In genomic region chr11:10660323-10660722, GRCh38 we compare ENCODE assay signal across 16 cellular contexts. TPM values are rescaled to one million over a fixed set of nuclear protein-coding genes. Genes with fewer than 3 reads are reported as not detected.
DNase-seq lines count a peak whose midpoint lies in the region; ATAC-seq and TF ChIP-seq lines count a peak whose summit lies in the region.
"Had no signal": no experiment of that assay in that cellular context is flagged by ENCODE, and none has a peak within 500 bp of the region (broad histone marks: within the 10 kb centered on the region; RNA-seq: fewer than 3 reads in every experiment).

No MANE protein-coding gene starts in this region.

- no peak for TF ChIP-seq POLR2A in breast epithelium (IDR thresholded peaks at IDR 0.05)
- TF ChIP-seq POLR2A in gastroesophageal sphincter (IDR thresholded peaks at IDR 0.05) = no peak
- no peak for TF ChIP-seq POLR2A in gastrocnemius medialis (IDR thresholded peaks at IDR 0.05)
- TF ChIP-seq POLR2A in uterus (IDR thresholded peaks at IDR 0.05) = no peak

- H3K27me3 ChIP-seq in breast epithelium (no peaks in the 10 kb centered on the region), gastroesophageal sphincter (no peaks in the 10 kb centered on the region), gastrocnemius medialis (no peaks in the 10 kb centered on the region), uterus (no peaks in the 10 kb centered on the region)

- H3K27ac ChIP-seq in breast epithelium (peak overlapping the region; percentile 67 to 87), gastroesophageal sphincter (peak overlapping the region; percentile 80 to 93 (median 86)), gastrocnemius medialis (peak overlapping the region; percentile 70 to 87 (median 78)), uterus (peak overlapping the region; percentile 79 to 86)
- H3K27ac ChIP-seq: 22Rv1 had no signal

- no peak for DNase-seq in breast epithelium (ENCODE audit: low spot score in 2 of 2)
- no peak for DNase-seq in MCF 10A (ENCODE audit: unreplicated experiment)
- no peak for DNase-seq in gastrocnemius medialis
- no peak for DNase-seq in uterus
- no peak for DNase-seq in cerebellar cortex (ENCODE audit: low spot score)
- DNase-seq in amygdala (lab: John Stamatoyannopoulos, UW) = no peak
- no peak for DNase-seq in SIG-M5 (lab: John Stamatoyannopoulos, UW)
- DNase-seq: activated naive CD8-positive, alpha-beta T cell treated with anti-CD3 and anti-CD28 coated beads, Interleukin-2, amount 10 ng/mL, durations not matched to agents 7 days and 5 days; CD4-positive, alpha-beta T cell; NCI-H187 treated with DMSO at 0.1 percent for 48 hours; NCI-H526; nucleus accumbens had no signal

- no peak overlapping the region for H3K4me3 Mint-ChIP-seq in MCF 10A (ENCODE audit: unreplicated experiment)
- H3K4me3 Mint-ChIP-seq: activated naive CD8-positive, alpha-beta T cell treated with anti-CD3 and anti-CD28 coated beads, Interleukin-2, amount 10 ng/mL, durations not matched to agents 7 days and 5 days; CD4-positive, alpha-beta T cell; dendritic cell treated with granulocyte-macrophage colony-stimulating factor and Interleukin-4, amounts not matched to agents 40 ng/mL and 50 ng/mL, for 4 days had no signal

- BruUV-seq in MCF 10A (replicated peaks; lab: Mats Ljungman, UMichigan) = no TSS peak

- TF ChIP-seq EP300 in gastroesophageal sphincter (IDR thresholded peaks at IDR 0.05) = no peak

- peaks cover 0 to 8% of the 10 kb centered on the region in 2 donors for H3K4me1 ChIP-seq in breast epithelium
- H3K4me1 ChIP-seq in gastroesophageal sphincter = peaks cover 37 to 100% (median 61%) of the 10 kb centered on the region in 3 donors
- peaks cover 28 to 61% of the 10 kb centered on the region in 2 donors for H3K4me1 ChIP-seq in gastrocnemius medialis
- H3K4me1 ChIP-seq in uterus = peaks cover 18 to 34% of the 10 kb centered on the region in 2 donors

- H3K36me3 Mint-ChIP-seq in MCF 10A (ENCODE audit: insufficient read depth, unreplicated experiment) = no peaks in the 10 kb centered on the region
- H3K36me3 Mint-ChIP-seq: activated naive CD8-positive, alpha-beta T cell treated with anti-CD3 and anti-CD28 coated beads, Interleukin-2, amount 10 ng/mL, durations not matched to agents 7 days and 5 days had no signal

- intact Hi-C loops in breast epithelium (cut with DNase I; ENCODE audit: low total_unique reads) = no loop called here
- intact Hi-C loops in MCF 10A (cut with micrococcal nuclease) = no loop called here
- intact Hi-C loops in gastrocnemius medialis (cut with DNase I; ENCODE audit: low total_unique reads) = no loop called here
- intact Hi-C loops in uterus (cut with DNase I; ENCODE audit: low total_unique reads) = no loop called here

- H3K27me3 Mint-ChIP-seq in MCF 10A (ENCODE audit: insufficient read depth, unreplicated experiment) = no peaks in the 10 kb centered on the region
- H3K27me3 Mint-ChIP-seq: activated naive CD8-positive, alpha-beta T cell treated with anti-CD3 and anti-CD28 coated beads, Interleukin-2, amount 10 ng/mL, durations not matched to agents 7 days and 5 days; CD4-positive, alpha-beta T cell had no signal

- ATAC-seq in gastroesophageal sphincter (no peak), gastrocnemius medialis (no peak)

- H3K4me3 ChIP-seq in breast epithelium (no peak overlapping the region), gastroesophageal sphincter (no peak overlapping the region), gastrocnemius medialis (no peak overlapping the region), uterus (no peak overlapping the region)

- no peak overlapping the region for H3K27ac Mint-ChIP-seq in MCF 10A (ENCODE audit: low read depth, unreplicated experiment)
- H3K27ac Mint-ChIP-seq: activated naive CD8-positive, alpha-beta T cell treated with anti-CD3 and anti-CD28 coated beads, Interleukin-2, amount 10 ng/mL, durations not matched to agents 7 days and 5 days; CD4-positive, alpha-beta T cell; dendritic cell treated with granulocyte-macrophage colony-stimulating factor and Interleukin-4, amounts not matched to agents 40 ng/mL and 50 ng/mL, for 4 days had no signal

- no peaks in the 10 kb centered on the region for H3K9me3 ChIP-seq in breast epithelium
- H3K9me3 ChIP-seq in gastroesophageal sphincter = no peaks in the 10 kb centered on the region
- no peaks in the 10 kb centered on the region for H3K9me3 ChIP-seq in gastrocnemius medialis
- no peaks in the 10 kb centered on the region for H3K9me3 ChIP-seq in uterus

- POLR2A ChIA-PET in MCF 10A (lab: Yijun Ruan, JAX) = interaction anchor here (0.6 to 1.5 kb wide), 3 partner anchors 83 to 120 kb away, joined by 3 to 5 read pairs (median 3); partner anchors contain the start of gene RNF141

- 70 to 100% methylated on average over 1 to 2 of the region's 2 CpGs for WGBS in gastroesophageal sphincter (ENCODE audit: low coverage in 1 of 2), 2 donors

- in situ Hi-C loops in gastrocnemius medialis (cut with MboI; ENCODE audit: low sequenced_read_pairs in 4 of 4) = loop anchor here in 1 of 4 donors (25.0 kb wide), 1 partner anchor 123 kb away; the partner anchor contains the start of gene RNF141

- H3K4me1 Mint-ChIP-seq in MCF 10A (ENCODE audit: insufficient read depth, unreplicated experiment) = peaks cover 12% of the 10 kb centered on the region

- TF ChIP-seq CTCF in breast epithelium (IDR thresholded peaks at IDR 0.05) = no peak
- no peak for TF ChIP-seq CTCF in MCF 10A (IDR thresholded peaks at IDR 0.05; ENCODE audit: unreplicated experiment)
- TF ChIP-seq CTCF in gastroesophageal sphincter (IDR thresholded peaks at IDR 0.05) = no peak
- no peak for TF ChIP-seq CTCF in gastrocnemius medialis (IDR thresholded peaks at IDR 0.05 in 4 of 5, conservative IDR thresholded peaks at IDR 0.05 in 1 of 5)
- no peak for TF ChIP-seq CTCF in uterus (IDR thresholded peaks at IDR 0.05)

- no peaks in the 10 kb centered on the region for H3K36me3 ChIP-seq in breast epithelium
- H3K36me3 ChIP-seq in gastroesophageal sphincter = no peaks in the 10 kb centered on the region
- H3K36me3 ChIP-seq in gastrocnemius medialis = no peaks in the 10 kb centered on the region
- no peaks in the 10 kb centered on the region for H3K36me3 ChIP-seq in uterus

- no peaks in the 10 kb centered on the region for H3K9me3 Mint-ChIP-seq in MCF 10A (ENCODE audit: unreplicated experiment)
- H3K9me3 Mint-ChIP-seq: activated naive CD8-positive, alpha-beta T cell treated with anti-CD3 and anti-CD28 coated beads, Interleukin-2, amount 10 ng/mL, durations not matched to agents 7 days and 5 days; CD4-positive, alpha-beta T cell; dendritic cell treated with granulocyte-macrophage colony-stimulating factor and Interleukin-4, amounts not matched to agents 40 ng/mL and 50 ng/mL, for 4 days had no signal

- CTCF ChIA-PET in MCF 10A (lab: Yijun Ruan, JAX) = interaction anchor here (0.7 to 1.2 kb wide), 2 partner anchors 12 to 75 kb away, joined by 3 to 4 read pairs; no protein-coding TSS in a partner anchor

RNA-seq across cellular contexts. Expression of gene IRAG1, which starts 33.2 kb away (rescaled TPM):
- total RNA-seq in breast epithelium (10 to 100 TPM; 10.1 to 16.1 (median 13.2) TPM), MCF 10A (2022) (0.07 TPM in 1 of 2 replicates, not detected in the other), gastroesophageal sphincter (100 to 1,000 TPM; 156 to 408 (median 278) TPM), gastrocnemius medialis (1 to 10 TPM; 1.6 to 7.6 (median 3.6) TPM), uterus (100 to 1,000 TPM in 2 of 4 donors, 10 to 100 TPM in 2; 21.2 to 240 (median 107) TPM)
- total RNA-seq: activated naive CD8-positive, alpha-beta T cell treated with anti-CD3 and anti-CD28 coated beads, Interleukin-2, amount 10 ng/mL, durations not matched to agents 7 days and 5 days; CD4-positive, alpha-beta T cell; T-helper 1 cell treated with Interleukin-12 subunit alpha and Interleukin-12 subunit beta and Interleukin-4 antibody, amounts not matched to agents 30 ng/mL and 1 ng/mL, for 36 hours had no signal
